Comparison of ENCODE assay signal across 14 cellular contexts in the genomic region with DNA sequence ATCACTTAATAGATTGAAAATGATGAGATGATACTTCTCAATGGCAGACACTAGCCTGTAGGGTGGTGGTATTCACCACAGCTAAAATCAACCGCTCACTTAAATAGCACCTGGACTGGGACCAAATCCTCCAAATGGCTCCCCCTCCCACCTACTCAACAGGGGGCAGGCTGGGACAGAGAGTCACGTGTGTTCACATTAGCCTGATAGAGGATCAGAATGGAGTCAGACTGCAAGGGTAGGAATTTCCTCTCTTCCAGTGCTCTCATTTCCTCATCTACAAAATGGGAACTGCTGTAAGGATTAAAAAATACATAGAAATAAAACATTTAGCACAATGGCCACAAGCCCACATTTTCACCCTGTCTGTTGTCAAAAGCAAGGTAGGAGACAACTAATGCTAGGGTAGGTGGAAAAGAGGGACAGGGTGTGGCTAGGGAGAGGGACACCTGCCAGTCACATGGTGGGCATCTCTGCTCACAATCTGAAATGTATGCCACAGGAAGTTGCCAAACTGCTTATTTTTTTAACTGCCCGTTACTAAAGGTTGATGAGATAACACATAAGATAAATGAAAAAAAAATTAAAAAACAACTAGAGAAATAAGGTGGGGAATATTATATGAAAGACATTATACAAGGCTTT. TPM values are rescaled to one million over a fixed set of nuclear protein-coding genes. Genes with fewer than 3 reads are reported as not detected.
DNase-seq lines count a peak whose midpoint lies in the region; ATAC-seq and TF ChIP-seq lines count a peak whose summit lies in the region.
"Had no signal": no experiment of that assay in that cellular context is flagged by ENCODE, and none has a peak within 500 bp of the region (broad histone marks: within the 10 kb centered on the region; RNA-seq: fewer than 3 reads in every experiment).

No MANE protein-coding gene starts in this region.

- H3K27ac Mint-ChIP-seq in CD14-positive monocyte = peak overlapping the region in 4 of 7 donors; percentile 43 to 67 (median 56)
- peak overlapping the region; percentile 75 for H3K27ac Mint-ChIP-seq in CD8-positive, alpha-beta T cell
- H3K27ac Mint-ChIP-seq in endodermal cell = no peak overlapping the region

- TF ChIP-seq CTCF in CD14-positive monocyte (IDR thresholded peaks at IDR 0.05) (no peak), endodermal cell (conservative IDR thresholded peaks at IDR 0.05) (no peak)
- no peak for TF ChIP-seq CTCF in CD8-positive, alpha-beta T cell (IDR thresholded peaks at IDR 0.05)

- no peak overlapping the region for H3K27ac ChIP-seq in CD8-positive, alpha-beta T cell (ENCODE audit: low read depth, low read length)
- no peak overlapping the region for H3K27ac ChIP-seq in endodermal cell (ENCODE audit: low read depth, low read length)
- H3K27ac ChIP-seq: neutrophil had no signal

- intact Hi-C loops in CD14-positive monocyte (cut with micrococcal nuclease) = no loop called here
- intact Hi-C loops in CD8-positive, alpha-beta T cell (cut with DNase I, micrococcal nuclease) = no loop called here

- H3K36me3 ChIP-seq in CD8-positive, alpha-beta T cell (ENCODE audit: insufficient read depth, low read length) = peaks cover 7% of the 10 kb centered on the region
- H3K36me3 ChIP-seq in endodermal cell (ENCODE audit: control insufficient read depth, insufficient read depth, low read length) = no peaks in the 10 kb centered on the region
- H3K36me3 ChIP-seq: neutrophil had no signal

- no peak overlapping the region for H3K4me3 ChIP-seq in CD8-positive, alpha-beta T cell (ENCODE audit: low read depth, low read length)
- H3K4me3 ChIP-seq in endodermal cell (ENCODE audit: low read length) = no peak overlapping the region

- H3K36me3 Mint-ChIP-seq in CD14-positive monocyte = no peaks in the 10 kb centered on the region
- peaks cover 32% of the 10 kb centered on the region for H3K36me3 Mint-ChIP-seq in CD8-positive, alpha-beta T cell
- peaks cover 16% of the 10 kb centered on the region for H3K36me3 Mint-ChIP-seq in endodermal cell (ENCODE audit: low read depth)

- CTCF ChIA-PET in CD8-positive, alpha-beta T cell (lab: Charles Lee) = interaction anchor here (0.6 to 0.7 kb wide), 2 partner anchors 32 to 582 kb away, joined by 3 read pairs; no protein-coding TSS in a partner anchor

- 91% methylated on average over 3 of the region's 3 CpGs; no CpG with 5 or more reads in 1 of the 2 experiments for WGBS in endodermal cell (ENCODE audit: insufficient coverage in 1 of 2, insufficient read length in 1 of 2), 2 experiments

- H3K9me3 Mint-ChIP-seq in CD14-positive monocyte = no peaks in the 10 kb centered on the region
- no peaks in the 10 kb centered on the region for H3K9me3 Mint-ChIP-seq in CD8-positive, alpha-beta T cell
- H3K9me3 Mint-ChIP-seq in endodermal cell = peaks cover 4% of the 10 kb centered on the region

- H3K27me3 Mint-ChIP-seq in CD14-positive monocyte (ENCODE audit: low read depth in 3 of 3) (no peaks in the 10 kb centered on the region), endodermal cell (ENCODE audit: insufficient read depth) (no peaks in the 10 kb centered on the region)
- no peaks in the 10 kb centered on the region for H3K27me3 Mint-ChIP-seq in CD8-positive, alpha-beta T cell (ENCODE audit: low read depth)

- H3K9me3 ChIP-seq in CD8-positive, alpha-beta T cell (ENCODE audit: low read length) = no peaks in the 10 kb centered on the region
- no peaks in the 10 kb centered on the region for H3K9me3 ChIP-seq in endodermal cell (ENCODE audit: control insufficient read depth, low read length)
- H3K9me3 ChIP-seq: Caco-2, neutrophil had no signal

- POLR2A ChIA-PET in CD8-positive, alpha-beta T cell (lab: Charles Lee) = no interaction called here

- H3K4me1 Mint-ChIP-seq in CD14-positive monocyte (peaks cover 12% of the 10 kb centered on the region), endodermal cell (peaks cover 22% of the 10 kb centered on the region)
- H3K4me1 Mint-ChIP-seq in CD8-positive, alpha-beta T cell (ENCODE audit: low read depth) = peaks cover 63% of the 10 kb centered on the region

- DNase-seq in CD14-positive monocyte (ENCODE audit: low spot score) (no peak), NCI-H446 treated with DMSO at 0.1 percent for 48 hours (lab: John Stamatoyannopoulos, UW) (peak; percentile 26), endodermal cell (peak; percentile 53), GM03348 (ENCODE audit: low spot score) (no peak), LoVo (ENCODE audit: low spot score) (no peak)
- no peak for DNase-seq in CD8-positive, alpha-beta T cell
- DNase-seq: Caco-2, glutamatergic neuron, left cardiac atrium, NCI-H1048, NCI-H774, SIG-M5 had no signal

- peaks cover 48% of the 10 kb centered on the region for H3K4me1 ChIP-seq in CD8-positive, alpha-beta T cell (ENCODE audit: insufficient read depth, low read length)
- H3K4me1 ChIP-seq in endodermal cell (ENCODE audit: control insufficient read depth, insufficient read depth, low read length) = peaks cover 6% of the 10 kb centered on the region

- no peak for ATAC-seq in CD8-positive, alpha-beta T cell
- no peak for ATAC-seq in HG02610 (IDR thresholded peaks at IDR 0.05; ENCODE audit: unreplicated experiment)

- no peak overlapping the region for H3K9ac ChIP-seq in endodermal cell (ENCODE audit: extremely low read depth, low read length, poor library complexity, severe bottlenecking)

- no peaks in the 10 kb centered on the region for H3K27me3 ChIP-seq in CD8-positive, alpha-beta T cell (ENCODE audit: insufficient read depth, low read length)
- H3K27me3 ChIP-seq in endodermal cell (ENCODE audit: control insufficient read depth, insufficient read depth, low read length, poor library complexity, severe bottlenecking) = no peaks in the 10 kb centered on the region
- H3K27me3 ChIP-seq: neutrophil had no signal

- H3K4me3 Mint-ChIP-seq in CD14-positive monocyte (no peak overlapping the region), endodermal cell (no peak overlapping the region)
- H3K4me3 Mint-ChIP-seq in CD8-positive, alpha-beta T cell = no peak overlapping the region

RNA-seq across cellular contexts. Expression of a gene that starts 55.3 kb away (rescaled TPM):
- under 1 TPM; 0.04 to 0.09 TPM for polyA plus RNA-seq in CD14-positive monocyte
- 100 to 1,000 TPM; 162 to 164 TPM for total RNA-seq in CD8-positive, alpha-beta T cell
- total RNA-seq in endodermal cell = 10 to 100 TPM; 11.0 to 22.3 TPM
- polyA plus RNA-seq in endodermal cell (2013, experiment 1 of 2) = 11.1 TPM
- polyA plus RNA-seq in endodermal cell (2013, experiment 2 of 2) = 10.0 TPM

Comparison
In these comparisons a context has a peak if more than half of its experiments do, and no peak if none do; other contexts are left out.
1. DNase-seq: peak in NCI-H446 treated with DMSO at 0.1 percent for 48 hours (single experiment) and endodermal cell (single experiment); none in CD14-positive monocyte (single experiment), CD8-positive, alpha-beta T cell (0 of 7), GM03348 (single experiment) and LoVo (single experiment).
2. RNA of a gene that starts 55.3 kb away (total RNA-seq): 162 to 164 TPM in CD8-positive, alpha-beta T cell; 11.0 to 22.3 TPM in endodermal cell; every median in the first group is over 4 times any median in the second.